9 cellular contexts compared by ENCODE assay signal in genomic region chr1:55217226-55217996, GRCh38. TPM values are rescaled to one million over a fixed set of nuclear protein-coding genes. Genes with fewer than 3 reads are reported as not detected.
DNase-seq lines count a peak whose midpoint lies in the region; ATAC-seq and TF ChIP-seq lines count a peak whose summit lies in the region.
"Had no signal": no experiment of that assay in that cellular context is flagged by ENCODE, and none has a peak within 500 bp of the region (broad histone marks: within the 10 kb centered on the region; RNA-seq: fewer than 3 reads in every experiment).

No MANE protein-coding gene starts in this region.

- peak overlapping the region; percentile 99 for H3K27ac ChIP-seq in left ventricle myocardium inferior (replicated peaks)
- H3K27ac ChIP-seq in thoracic aorta = peak overlapping the region in 1 of 2 donors; percentile 7

- intact Hi-C loops in Right ventricle myocardium superior (cut with DNase I) (loop anchor here (10.0 kb wide), 1 partner anchor 57 kb away; no protein-coding TSS in a partner anchor), left cardiac atrium (cut with DNase I) (loop anchor here (5.0 to 10.0 kb wide), 3 partner anchors 53 to 63 kb away; no protein-coding TSS in a partner anchor), left ventricle myocardium inferior (cut with micrococcal nuclease) (no loop called here), posterior cingulate gyrus (cut with DNase I) (loop anchor here (5.0 kb wide), 1 partner anchor 60 kb away; no protein-coding TSS in a partner anchor)

- peak; percentile 10 for ATAC-seq in Right ventricle myocardium superior (ENCODE audit: poor library complexity)
- no peak for ATAC-seq in left cardiac atrium
- ATAC-seq in thoracic aorta (ENCODE audit: insufficient number of reproducible peaks, low FRiP score, low read depth) = no peak
- no peak for ATAC-seq in HG02870 (IDR thresholded peaks at IDR 0.05; ENCODE audit: unreplicated experiment)
- ATAC-seq in GM18520 (IDR thresholded peaks at IDR 0.05; ENCODE audit: unreplicated experiment) = no peak

- H3K4me3 ChIP-seq in left ventricle myocardium inferior (no peak overlapping the region), thoracic aorta (peak overlapping the region; percentile 10)

- no peak for TF ChIP-seq CTCF in left ventricle myocardium inferior (IDR thresholded peaks at IDR 0.05; ENCODE audit: borderline replicate concordance)
- no peak for TF ChIP-seq CTCF in thoracic aorta (IDR thresholded peaks at IDR 0.05)

- no peaks in the 10 kb centered on the region for H3K27me3 ChIP-seq in left ventricle myocardium inferior (ENCODE audit: low read depth)
- H3K27me3 ChIP-seq in thoracic aorta (replicated peaks; ENCODE audit: insufficient read depth) = no peaks in the 10 kb centered on the region
- H3K27me3 ChIP-seq: dorsolateral prefrontal cortex had no signal

- H3K9me3 ChIP-seq in left ventricle myocardium inferior (replicated peaks) (no peaks in the 10 kb centered on the region), thoracic aorta (no peaks in the 10 kb centered on the region)

- H3K36me3 ChIP-seq in left ventricle myocardium inferior (no peaks in the 10 kb centered on the region), thoracic aorta (no peaks in the 10 kb centered on the region)

- DNase-seq in Right ventricle myocardium superior = no peak
- no peak for DNase-seq in left cardiac atrium
- peak; percentile 56 for DNase-seq in RPMI8226
- DNase-seq in left ventricle myocardium inferior = no peak
- no peak for DNase-seq in thoracic aorta (ENCODE audit: low spot score)
- no peak for DNase-seq in posterior cingulate gyrus

- H3K4me1 ChIP-seq in left ventricle myocardium inferior = peaks cover 52% of the 10 kb centered on the region
- peaks cover 13 to 20% of the 10 kb centered on the region in 2 donors for H3K4me1 ChIP-seq in thoracic aorta (ENCODE audit: control insufficient read depth in 1 of 2, low read depth in 2 of 2)

RNA-seq across cellular contexts. Expression of gene USP24, which starts 2.2 kb away (rescaled TPM):
- 32.9 TPM for total RNA-seq in Right ventricle myocardium superior
- 10 to 100 TPM; 31.8 to 33.6 TPM for total RNA-seq in left cardiac atrium
- 39.5 TPM for total RNA-seq in left ventricle myocardium inferior
- 10 to 100 TPM; 47.8 to 58.5 TPM for total RNA-seq in thoracic aorta
